Comparison of ENCODE assay signal across 26 cellular contexts in genomic region chr7:30522163-30522562, GRCh38.
"Had no signal": no experiment of that assay in that cellular context is flagged by ENCODE, and none has a peak within 500 bp of the region (broad histone marks: within the 10 kb centered on the region; RNA-seq: fewer than 3 reads in every experiment).

No MANE protein-coding gene starts in this region.

- H3K4me2 ChIP-seq: KMS-11, SK-N-SH had no signal

- H3K9me3 ChIP-seq: ascending aorta, body of pancreas, SJCRH30, SK-N-SH had no signal

- H3K4me3 ChIP-seq: ascending aorta, body of pancreas, SJCRH30 had no signal

- H3K27ac ChIP-seq: ascending aorta, body of pancreas, KMS-11, RWPE1, SJCRH30 had no signal

- H3K27me3 ChIP-seq: ascending aorta, body of pancreas, SJCRH30 had no signal

- H3K36me3 ChIP-seq: ascending aorta, SJCRH30 had no signal

- H3K9me2 ChIP-seq: SK-N-SH had no signal

- DNase-seq: activated CD4-positive, alpha-beta T cell treated with anti-CD3 and anti-CD28 coated beads for 48 hours; activated CD4-positive, alpha-beta T cell treated with anti-CD3 and anti-CD28 coated beads, Interleukin-2, amount 50 U/mL, for 4 hours; activated CD4-positive, CD25-positive, alpha-beta regulatory T cell treated with anti-CD3 and anti-CD28 coated beads, Interleukin-2, amount 50 U/mL, for 72 hours; activated CD8-positive, alpha-beta memory T cell treated with anti-CD3 and anti-CD28 coated beads, Interleukin-2, amount 50 U/mL, for 48 hours; activated CD8-positive, alpha-beta T cell treated with anti-CD3 and anti-CD28 coated beads, Interleukin-2, amount 10 ng/mL, durations not matched to agents 7 days and 5 days; activated effector memory CD4-positive, alpha-beta T cell treated with Interleukin-2 at 50 U/mL for 16 hours; activated naive CD4-positive, alpha-beta T cell; activated naive CD8-positive, alpha-beta T cell treated with anti-CD3 and anti-CD28 coated beads, Interleukin-2, amount 50 U/mL, for 24 hours; activated T-cell treated with anti-CD3 and anti-CD28 coated beads, Interleukin-2, amount 50 U/mL, for 1 hour; amniotic stem cell; NCI-H1092 treated with DMSO at 0.1 percent for 48 hours; NCI-H1417 treated with DMSO at 0.1 percent for 48 hours; NCI-H1694 treated with DMSO at 0.1 percent for 48 hours; NCI-H2029 treated with DMSO at 0.1 percent for 48 hours; NCI-H345; NCI-H510A; NCI-H526 treated with DMSO at 0.1 percent for 48 hours; NCI-H82; SJCRH30; SK-N-SH; T-helper 1 cell had no signal

- ATAC-seq: activated CD8-positive, alpha-beta T cell treated with anti-CD3 and anti-CD28 coated beads, Interleukin-2, amount 10 ng/mL, durations not matched to agents 7 days and 5 days; activated naive CD8-positive, alpha-beta T cell treated with anti-CD3 and anti-CD28 coated beads, Interleukin-2, amount 50 U/mL, for 24 hours; Panc1 had no signal

- H3K4me1 ChIP-seq: ascending aorta, SJCRH30 had no signal
